ENCODE assay signal across 8 cellular contexts in the genomic region with DNA sequence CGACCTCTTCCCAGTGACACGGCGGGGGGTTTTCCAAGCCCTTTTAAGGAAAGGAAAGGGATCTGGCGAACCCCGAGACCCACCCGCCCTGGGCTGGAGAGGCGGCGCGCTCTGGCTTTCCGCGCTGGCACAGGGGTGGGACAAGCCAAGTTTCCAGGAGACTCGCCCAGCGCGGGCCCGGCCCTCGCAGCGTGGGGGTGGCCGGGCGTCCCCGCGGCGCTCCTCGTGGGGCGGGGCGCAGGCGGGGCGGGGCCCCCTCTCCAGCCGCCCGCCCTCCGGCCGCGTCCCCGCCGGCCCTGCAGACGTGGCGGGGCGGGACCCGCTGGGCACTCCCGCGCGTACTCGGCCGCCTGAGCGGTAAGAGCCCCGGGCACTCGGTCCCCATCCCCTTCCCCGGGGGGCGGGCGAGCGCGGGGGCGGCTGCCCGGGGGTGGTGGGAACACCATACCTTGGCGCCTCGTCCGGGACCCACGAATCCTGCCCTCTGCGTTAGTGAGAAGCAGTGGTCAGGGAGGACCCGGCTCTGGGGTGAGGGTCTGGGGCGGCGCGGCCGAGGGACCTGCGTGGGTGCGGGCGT. TPM values are rescaled to one million over a fixed set of nuclear protein-coding genes. Genes with fewer than 3 reads are reported as not detected.
A peak's percentile ranks its signal among the peaks of the same experiment; 100 is the strongest.
DNase-seq lines count a peak whose midpoint lies in the region; ATAC-seq and TF ChIP-seq lines count a peak whose summit lies in the region.

A gene (plus strand): TSS at position 329 of the 577 bp plus-strand sequence. CDS start 10,273 bp downstream, outside the sequence.

- H3K36me3 ChIP-seq in gastroesophageal sphincter = peaks cover 0 to 8% of the 10 kb centered on the region in 2 donors

- H3K4me1 Mint-ChIP-seq in activated naive CD4-positive, alpha-beta T cell treated with anti-CD3 and anti-CD28 coated beads, Interleukin-2, amount 50 U/mL, for 24 hours = peaks cover 26% of the 10 kb centered on the region
- peaks cover 29% of the 10 kb centered on the region for H3K4me1 Mint-ChIP-seq in nephron

- peak within 1 kb of the TSS; percentile 90 to 98 (median 94) for H3K27ac ChIP-seq in gastroesophageal sphincter

- H3K4me3 Mint-ChIP-seq in activated naive CD4-positive, alpha-beta T cell treated with anti-CD3 and anti-CD28 coated beads, Interleukin-2, amount 50 U/mL, for 24 hours = peak within 1 kb of the TSS; percentile 82
- H3K4me3 Mint-ChIP-seq in nephron = peak within 1 kb of the TSS; percentile 83 to 96 (median 93)

- H3K4me1 ChIP-seq in gastroesophageal sphincter = peaks cover 0 to 49% (median 14%) of the 10 kb centered on the region in 3 donors

- no peak for TF ChIP-seq EP300 in gastroesophageal sphincter (IDR thresholded peaks at IDR 0.05)

- ATAC-seq in GM18505 (IDR thresholded peaks at IDR 0.05; ENCODE audit: unreplicated experiment) (peak; percentile 88), HG02884 (IDR thresholded peaks at IDR 0.05; ENCODE audit: unreplicated experiment) (peak; percentile 77), gastroesophageal sphincter (peak; percentile 96)

- peak; percentile 83 for DNase-seq in AG10803 (ENCODE audit: low read depth)
- DNase-seq in NCI-H510A treated with DMSO at 0.1 percent for 48 hours (lab: John Stamatoyannopoulos, UW) = peak; percentile 59
- DNase-seq in DMS153 (lab: John Stamatoyannopoulos, UW) = no peak

- H3K9me3 ChIP-seq in gastroesophageal sphincter = no peaks in the 10 kb centered on the region

- peaks cover 14% of the 10 kb centered on the region for H3K27me3 Mint-ChIP-seq in activated naive CD4-positive, alpha-beta T cell treated with anti-CD3 and anti-CD28 coated beads, Interleukin-2, amount 50 U/mL, for 24 hours
- no peaks in the 10 kb centered on the region for H3K27me3 Mint-ChIP-seq in nephron (ENCODE audit: low read depth)

- TF ChIP-seq CTCF in AG10803 (conservative IDR thresholded peaks at IDR 0.05; ENCODE audit: low read length) (no peak), gastroesophageal sphincter (IDR thresholded peaks at IDR 0.05) (no peak), nephron (IDR thresholded peaks at IDR 0.05; ENCODE audit: unreplicated experiment in 3 of 3) (no peak)

- peak within 1 kb of the TSS; percentile 94 for H3K4me3 ChIP-seq in AG10803 (ENCODE audit: low read length)
- peak within 1 kb of the TSS; percentile 77 to 82 for H3K4me3 ChIP-seq in gastroesophageal sphincter

- H3K36me3 Mint-ChIP-seq in activated naive CD4-positive, alpha-beta T cell treated with anti-CD3 and anti-CD28 coated beads, Interleukin-2, amount 50 U/mL, for 24 hours = no peaks in the 10 kb centered on the region
- peaks cover 7% of the 10 kb centered on the region for H3K36me3 Mint-ChIP-seq in nephron (ENCODE audit: low read depth)

- TF ChIP-seq POLR2A in GM18505 (IDR thresholded peaks at IDR 0.05; ENCODE audit: borderline replicate concordance, extremely low read depth, insufficient read depth, insufficient read length) = peak; percentile 39
- peak; percentile 62 to 64 for TF ChIP-seq POLR2A in gastroesophageal sphincter (IDR thresholded peaks at IDR 0.05)

- peak within 1 kb of the TSS; percentile 68 for H3K27ac Mint-ChIP-seq in activated naive CD4-positive, alpha-beta T cell treated with anti-CD3 and anti-CD28 coated beads, Interleukin-2, amount 50 U/mL, for 24 hours
- H3K27ac Mint-ChIP-seq in nephron = peak within 1 kb of the TSS; percentile 89 to 97 (median 96)

- no CpG with 5 or more reads among the region's 66 CpGs for WGBS in gastroesophageal sphincter (ENCODE audit: low coverage in 1 of 2), 2 donors

- H3K9me3 Mint-ChIP-seq in activated naive CD4-positive, alpha-beta T cell treated with anti-CD3 and anti-CD28 coated beads, Interleukin-2, amount 50 U/mL, for 24 hours = no peaks in the 10 kb centered on the region
- H3K9me3 Mint-ChIP-seq in nephron = no peaks in the 10 kb centered on the region

- H3K27me3 ChIP-seq in gastroesophageal sphincter = no peaks in the 10 kb centered on the region

RNA-seq across cellular contexts. Expression of the gene that starts here (rescaled TPM):
- total RNA-seq in gastroesophageal sphincter = 100 to 1,000 TPM in 2 of 4 donors, 10 to 100 TPM in 2; 90.0 to 155 (median 98.4) TPM
